18 cellular contexts compared by ENCODE assay signal in the genomic region with DNA sequence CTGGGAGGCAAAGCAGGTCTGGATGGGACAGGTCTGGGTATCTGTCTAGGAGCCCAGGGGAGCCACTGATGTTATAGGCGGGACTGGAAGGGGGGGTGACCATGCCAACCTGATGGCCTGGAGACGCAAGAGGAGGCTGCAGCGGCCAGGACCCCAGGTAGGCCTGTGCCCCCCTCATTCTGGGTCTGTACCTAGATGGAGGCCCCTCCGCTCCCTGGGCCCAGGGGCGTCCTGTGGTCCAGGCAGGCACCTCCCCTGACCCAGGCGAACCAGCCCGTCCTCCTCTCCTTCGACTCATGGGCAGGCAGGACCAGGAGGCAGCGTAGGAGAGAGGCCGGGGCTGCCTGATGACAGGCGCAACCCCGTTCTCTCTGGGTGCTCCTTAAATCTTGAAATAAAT. TPM values are rescaled to one million over a fixed set of nuclear protein-coding genes. Genes with fewer than 3 reads are reported as not detected.
DNase-seq lines count a peak whose midpoint lies in the region; ATAC-seq and TF ChIP-seq lines count a peak whose summit lies in the region.
"Had no signal": no experiment of that assay in that cellular context is flagged by ENCODE, and none has a peak within 500 bp of the region (broad histone marks: within the 10 kb centered on the region; RNA-seq: fewer than 3 reads in every experiment).

No MANE protein-coding gene starts in this region.

- CTCF ChIA-PET in HCT116 (lab: Charles Lee): no interaction called here

- no peaks in the 10 kb centered on the region for H3K36me3 Mint-ChIP-seq in stimulated activated memory B cell treated with anti-CD40 and anti-IgM and Interleukin-4, amounts not matched to agents 10 μg/mL and 1 μg/mL and 100 μg/mL, for 72 hours
- H3K36me3 Mint-ChIP-seq: activated naive CD8-positive, alpha-beta T cell treated with anti-CD3 and anti-CD28 coated beads for 36 hours had no signal

- no peak overlapping the region for H3K27ac Mint-ChIP-seq in stimulated activated memory B cell treated with anti-CD40 and anti-IgM and Interleukin-4, amounts not matched to agents 10 μg/mL and 1 μg/mL and 100 μg/mL, for 72 hours
- H3K27ac Mint-ChIP-seq: activated naive CD8-positive, alpha-beta T cell treated with anti-CD3 and anti-CD28 coated beads for 36 hours had no signal

- peaks cover 39% of the 10 kb centered on the region for H3K27me3 ChIP-seq in BLaER1
- H3K27me3 ChIP-seq in HCT116 (ENCODE audit: insufficient read depth, low read length): no peaks in the 10 kb centered on the region
- no peaks in the 10 kb centered on the region for H3K27me3 ChIP-seq in heart left ventricle
- no peaks in the 10 kb centered on the region for H3K27me3 ChIP-seq in ovary

- intact Hi-C loops in HCT116 (cut with micrococcal nuclease) (no loop called here), heart left ventricle (cut with DNase I) (no loop called here), ovary (cut with DNase I) (no loop called here)

- H3K4me1 Mint-ChIP-seq in stimulated activated memory B cell treated with anti-CD40 and anti-IgM and Interleukin-4, amounts not matched to agents 10 μg/mL and 1 μg/mL and 100 μg/mL, for 72 hours: peaks cover 20% of the 10 kb centered on the region

- 90 to 93% (median 90%) methylated on average over 7 to 12 of the region's 12 CpGs for WGBS in heart left ventricle, 4 donors
- WGBS in ovary, 3 donors: 88 to 91% (median 91%) methylated on average over 12 of the region's 12 CpGs

- POLR2A ChIA-PET in HCT116 (lab: Charles Lee): no interaction called here

- no peaks in the 10 kb centered on the region for H3K79me2 ChIP-seq in HCT116 (ENCODE audit: insufficient read depth, low read length)

- peaks cover 91% of the 10 kb centered on the region for H3K27me3 Mint-ChIP-seq in stimulated activated memory B cell treated with anti-CD40 and anti-IgM and Interleukin-4, amounts not matched to agents 10 μg/mL and 1 μg/mL and 100 μg/mL, for 72 hours
- H3K27me3 Mint-ChIP-seq: activated naive CD8-positive, alpha-beta T cell treated with anti-CD3 and anti-CD28 coated beads for 36 hours had no signal

- DNase-seq in HCT116 (ENCODE audit: low read depth, low spot score) (no peak), heart left ventricle (peak in 3 of 5 donors; percentile 28 to 54 (median 28)), ovary (no peak), HK-2 (ENCODE audit: unreplicated experiment) (no peak)
- DNase-seq: activated CD4-positive, CD25-positive, alpha-beta regulatory T cell treated with anti-CD3 and anti-CD28 coated beads, Interleukin-2, amount 50 U/mL, for 72 hours; activated naive CD8-positive, alpha-beta T cell treated with anti-CD3 and anti-CD28 coated beads for 36 hours; activated T-cell treated with anti-CD3 and anti-CD28 coated beads for 4 hours; AML-193; caudate nucleus; IMR-90; NCI-H1930; retina; SHP77 treated with DMSO at 0.1 percent for 48 hours had no signal

- no peaks in the 10 kb centered on the region for H4K20me1 ChIP-seq in BLaER1
- no peaks in the 10 kb centered on the region for H4K20me1 ChIP-seq in HCT116 (ENCODE audit: insufficient read depth)

- H3K9ac ChIP-seq in BLaER1: no peak overlapping the region
- H3K9ac ChIP-seq in HCT116 (ENCODE audit: low read length): no peak overlapping the region

- BruUV-seq in HCT116 (replicated peaks; lab: Mats Ljungman, UMichigan): no TSS peak

- no peak overlapping the region for H2AFZ ChIP-seq in HCT116 (ENCODE audit: low read depth, low read length, poor library complexity, severe bottlenecking)

- H3K4me3 ChIP-seq in BLaER1: no peak overlapping the region
- no peak overlapping the region for H3K4me3 ChIP-seq in HCT116 (replicated peaks in 1 of 2; ENCODE audit: low read depth in 1 of 2, low read length in 2 of 2)
- H3K4me3 ChIP-seq in heart left ventricle: peak overlapping the region in 1 of 12 donors; percentile 3
- no peak overlapping the region for H3K4me3 ChIP-seq in ovary

- H3K9me2 ChIP-seq in HCT116 (ENCODE audit: insufficient read depth): no peaks in the 10 kb centered on the region

- RAD21 ChIA-PET in HCT116 (lab: Charles Lee; ENCODE audit: low non-redundant PET in 1 of 2, low total read pairs in 2 of 2, uncharacterized antibody in 2 of 2, unreplicated experiment in 2 of 2): no interaction called here

- TF ChIP-seq CTCF in HCT116 (IDR thresholded peaks at IDR 0.05 in 2 of 3, conservative IDR thresholded peaks at IDR 0.05 in 1 of 3; ENCODE audit: borderline replicate concordance in 1 of 3, insufficient read depth in 1 of 3, low read depth in 2 of 3, low read length in 2 of 3) (no peak), heart left ventricle (IDR thresholded peaks at IDR 0.05) (no peak), ovary (IDR thresholded peaks at IDR 0.05) (no peak)

- TF ChIP-seq POLR2A in HCT116 (IDR thresholded peaks at IDR 0.05; ENCODE audit: borderline replicate concordance, extremely low read depth, insufficient read depth, insufficient read length) (no peak), heart left ventricle (IDR thresholded peaks at IDR 0.05) (no peak), ovary (IDR thresholded peaks at IDR 0.05) (no peak)

- TF ChIP-seq RAD21 in HCT116 (IDR thresholded peaks at IDR 0.05; ENCODE audit: low read depth): no peak

- H3K4me3 Mint-ChIP-seq in stimulated activated memory B cell treated with anti-CD40 and anti-IgM and Interleukin-4, amounts not matched to agents 10 μg/mL and 1 μg/mL and 100 μg/mL, for 72 hours: no peak overlapping the region
- H3K4me3 Mint-ChIP-seq: activated naive CD8-positive, alpha-beta T cell treated with anti-CD3 and anti-CD28 coated beads for 36 hours; T-helper 1 cell treated with Interleukin-12 subunit alpha and Interleukin-12 subunit beta and Interleukin-4 antibody, amounts not matched to agents 30 μg/mL and 1 μg/mL, for 36 hours had no signal

- ATAC-seq in HCT116 (no peak), heart left ventricle (no peak), GM21423 (IDR thresholded peaks at IDR 0.05; ENCODE audit: unreplicated experiment) (no peak), HG03469 (IDR thresholded peaks at IDR 0.05; ENCODE audit: unreplicated experiment) (no peak)
- ATAC-seq in stimulated activated memory B cell treated with anti-CD40 and anti-IgM and Interleukin-4, amounts not matched to agents 10 μg/mL and 1 μg/mL and 100 μg/mL, for 72 hours: no peak

- no peaks in the 10 kb centered on the region for H3K9me3 Mint-ChIP-seq in stimulated activated memory B cell treated with anti-CD40 and anti-IgM and Interleukin-4, amounts not matched to agents 10 μg/mL and 1 μg/mL and 100 μg/mL, for 72 hours
- H3K9me3 Mint-ChIP-seq: activated naive CD8-positive, alpha-beta T cell treated with anti-CD3 and anti-CD28 coated beads for 36 hours; T-helper 1 cell treated with Interleukin-12 subunit alpha and Interleukin-12 subunit beta and Interleukin-4 antibody, amounts not matched to agents 30 μg/mL and 1 μg/mL, for 36 hours had no signal

- H3K4me1 ChIP-seq in BLaER1: peaks cover 61% of the 10 kb centered on the region
- peaks cover 12 to 37% of the 10 kb centered on the region in 2 experiments for H3K4me1 ChIP-seq in HCT116 (ENCODE audit: control insufficient read depth in 1 of 2, insufficient read depth in 2 of 2, low read length in 2 of 2)
- peaks cover 0 to 31% (median 18%) of the 10 kb centered on the region in 12 donors for H3K4me1 ChIP-seq in heart left ventricle
- H3K4me1 ChIP-seq in ovary (ENCODE audit: insufficient read depth): peaks cover 10% of the 10 kb centered on the region

- H3K9me3 ChIP-seq in BLaER1: no peaks in the 10 kb centered on the region
- H3K9me3 ChIP-seq in HCT116 (ENCODE audit: control insufficient read depth in 1 of 2, insufficient read depth in 1 of 2, low read depth in 1 of 2, low read length in 2 of 2): no peaks in the 10 kb centered on the region
- no peaks in the 10 kb centered on the region for H3K9me3 ChIP-seq in heart left ventricle
- no peaks in the 10 kb centered on the region for H3K9me3 ChIP-seq in ovary

- no peak for TF ChIP-seq EP300 in ovary (IDR thresholded peaks at IDR 0.05)

- peak overlapping the region; percentile 68; the same call in 1 of the 2 replicates for H3K4me2 ChIP-seq in BLaER1
- H3K4me2 ChIP-seq in HCT116 (ENCODE audit: low read length): no peak overlapping the region

- no peaks in the 10 kb centered on the region for H3K36me3 ChIP-seq in BLaER1
- no peaks in the 10 kb centered on the region for H3K36me3 ChIP-seq in HCT116 (ENCODE audit: control insufficient read depth in 1 of 2, insufficient read depth in 2 of 2, low read length in 2 of 2)
- no peaks in the 10 kb centered on the region for H3K36me3 ChIP-seq in heart left ventricle
- no peaks in the 10 kb centered on the region for H3K36me3 ChIP-seq in ovary

- H3K27ac ChIP-seq in BLaER1 (no peak overlapping the region), HCT116 (ENCODE audit: low read depth, low read length) (peak overlapping the region; percentile 5; the same call in 1 of the 2 replicates), heart left ventricle (peak overlapping the region in 9 of 12 donors; percentile 50 to 92 (median 77)), ovary (peak overlapping the region; percentile 7 to 74)

TF ChIP-seq in HCT116, 20 proteins besides CTCF, POLR2A, EP300 and RAD21 (continues in another document):
- TF ChIP-seq CEBPB (IDR thresholded peaks at IDR 0.05; ENCODE audit: low read depth) (no peak), JUND (IDR thresholded peaks at IDR 0.05) (no peak), ATF3 (IDR thresholded peaks at IDR 0.05) (no peak)
- TF ChIP-seq, protein P1, sequence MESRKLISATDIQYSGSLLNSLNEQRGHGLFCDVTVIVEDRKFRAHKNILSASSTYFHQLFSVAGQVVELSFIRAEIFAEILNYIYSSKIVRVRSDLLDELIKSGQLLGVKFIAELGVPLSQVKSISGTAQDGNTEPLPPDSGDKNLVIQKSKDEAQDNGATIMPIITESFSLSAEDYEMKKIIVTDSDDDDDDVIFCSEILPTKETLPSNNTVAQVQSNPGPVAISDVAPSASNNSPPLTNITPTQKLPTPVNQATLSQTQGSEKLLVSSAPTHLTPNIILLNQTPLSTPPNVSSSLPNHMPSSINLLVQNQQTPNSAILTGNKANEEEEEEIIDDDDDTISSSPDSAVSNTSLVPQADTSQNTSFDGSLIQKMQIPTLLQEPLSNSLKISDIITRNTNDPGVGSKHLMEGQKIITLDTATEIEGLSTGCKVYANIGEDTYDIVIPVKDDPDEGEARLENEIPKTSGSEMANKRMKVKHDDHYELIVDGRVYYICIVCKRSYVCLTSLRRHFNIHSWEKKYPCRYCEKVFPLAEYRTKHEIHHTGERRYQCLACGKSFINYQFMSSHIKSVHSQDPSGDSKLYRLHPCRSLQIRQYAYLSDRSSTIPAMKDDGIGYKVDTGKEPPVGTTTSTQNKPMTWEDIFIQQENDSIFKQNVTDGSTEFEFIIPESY (IDR thresholded peaks at IDR 0.05; ENCODE audit: extremely low read depth, insufficient replicate concordance, low read length): no peak

RNA-seq across cellular contexts. Expression of gene IER5L, which starts 46.6 kb away (rescaled TPM):
- total RNA-seq in HCT116 (2021; ENCODE audit: unreplicated experiment) (195 TPM), heart left ventricle (10 to 100 TPM in 3 of 9 donors, 1 to 10 TPM in 6; 4.1 to 18.4 (median 5.5) TPM), ovary (10 to 100 TPM; 15.4 to 74.3 (median 45.0) TPM)
- 89.2 and 104 TPM in 2 replicates for polyA plus RNA-seq in HCT116 (2012)
- polyA plus RNA-seq in heart left ventricle (1 to 10 TPM; 2.8 to 7.3 TPM), ovary (10 to 100 TPM in 1 of 2 donors, 1 to 10 TPM in 1; 2.5 to 14.9 TPM)

Comparison
In these comparisons a context has a peak if more than half of its experiments do, and no peak if none do; other contexts are left out.
1. DNase-seq: peak in heart left ventricle (3 of 5); none in HCT116 (single experiment), ovary (0 of 5) and HK-2 (single experiment).